ENCODE assay signal across 30 cellular contexts in genomic region chr22:46696225-46696518, GRCh38. TPM values are rescaled to one million over a fixed set of nuclear protein-coding genes. Genes with fewer than 3 reads are reported as not detected.
A peak's percentile ranks its signal among the peaks of the same experiment; 100 is the strongest.
DNase-seq lines count a peak whose midpoint lies in the region; ATAC-seq lines count a peak whose summit lies in the region.
"Had no signal": no experiment of that assay in that cellular context is flagged by ENCODE, and none has a peak within 500 bp of the region (broad histone marks: within the 10 kb centered on the region; RNA-seq: fewer than 3 reads in every experiment).

No MANE protein-coding gene starts in this region.

- peaks cover 0 to 1% (median 0%) of the 10 kb centered on the region in 11 donors for H3K9me3 Mint-ChIP-seq in naive thymus-derived CD4-positive, alpha-beta T cell
- H3K9me3 Mint-ChIP-seq: activated naive CD8-positive, alpha-beta T cell treated with anti-CD3 and anti-CD28 coated beads, Interleukin-2, amount 10 ng/mL, durations not matched to agents 7 days and 5 days; activated T-helper 17 cell treated with anti-CD3 and anti-CD28 coated beads, Interleukin-2, amount 50 U/mL, for 72 hours; HFFc6; stimulated activated memory B cell treated with anti-CD40 and anti-IgM and Interleukin-4, amounts not matched to agents 10 μg/mL and 1 μg/mL and 100 μg/mL, for 72 hours; T-helper 2 cell treated with Interferon-gamma antibody and Interleukin-4, amounts not matched to agents 5 μg/mL and 100 μg/mL, for 36 hours had no signal

- ATAC-seq in naive thymus-derived CD4-positive, alpha-beta T cell = peak; percentile 6
- no peak for ATAC-seq in GM18909 (IDR thresholded peaks at IDR 0.05; ENCODE audit: poor library complexity, unreplicated experiment)
- ATAC-seq: activated T-helper 17 cell treated with anti-CD3 and anti-CD28 coated beads, Interleukin-2, amount 50 U/mL, for 72 hours; body of pancreas; stimulated activated memory B cell treated with anti-CD40 and anti-IgM and Interleukin-4, amounts not matched to agents 10 μg/mL and 1 μg/mL and 100 μg/mL, for 72 hours had no signal

- H3K56ac ChIP-seq in mesendoderm (ENCODE audit: low read length) = no peak overlapping the region

- H4K5ac ChIP-seq in mesendoderm (ENCODE audit: low read length) = no peak overlapping the region

- CTCF ChIA-PET in naive thymus-derived CD4-positive, alpha-beta T cell (lab: Charles Lee) = no interaction called here

- POLR2A ChIA-PET in naive thymus-derived CD4-positive, alpha-beta T cell (lab: Charles Lee) = no interaction called here

- H3K4me2 ChIP-seq in mesendoderm (ENCODE audit: low read length) = no peak overlapping the region

- H2BK5ac ChIP-seq in mesendoderm (ENCODE audit: low read length) = no peak overlapping the region

- no peak overlapping the region for H3K27ac Mint-ChIP-seq in naive thymus-derived CD4-positive, alpha-beta T cell
- H3K27ac Mint-ChIP-seq: activated naive CD8-positive, alpha-beta T cell treated with anti-CD3 and anti-CD28 coated beads, Interleukin-2, amount 10 ng/mL, durations not matched to agents 7 days and 5 days; activated T-helper 17 cell treated with anti-CD3 and anti-CD28 coated beads, Interleukin-2, amount 50 U/mL, for 72 hours; B cell; HFFc6; stimulated activated memory B cell treated with anti-CD40 and anti-IgM and Interleukin-4, amounts not matched to agents 10 μg/mL and 1 μg/mL and 100 μg/mL, for 72 hours; T-helper 2 cell treated with Interferon-gamma antibody and Interleukin-4, amounts not matched to agents 5 μg/mL and 100 μg/mL, for 36 hours had no signal

- no peaks in the 10 kb centered on the region for H3K4me1 ChIP-seq in naive thymus-derived CD4-positive, alpha-beta T cell (ENCODE audit: control insufficient read depth in 2 of 2, insufficient read depth in 2 of 2, low read length in 2 of 2)
- no peaks in the 10 kb centered on the region for H3K4me1 ChIP-seq in mesendoderm (ENCODE audit: control insufficient read depth, low read depth, low read length)
- H3K4me1 ChIP-seq: body of pancreas, prostate gland had no signal

- intact Hi-C loops in naive thymus-derived CD4-positive, alpha-beta T cell (cut with micrococcal nuclease) = no loop called here

- no peaks in the 10 kb centered on the region for H3K27me3 ChIP-seq in naive thymus-derived CD4-positive, alpha-beta T cell (ENCODE audit: control insufficient read depth in 2 of 2, insufficient read depth in 2 of 2, low read length in 2 of 2)
- H3K27me3 ChIP-seq in mesendoderm (ENCODE audit: insufficient read depth, low read length, poor library complexity) = no peaks in the 10 kb centered on the region
- H3K27me3 ChIP-seq: body of pancreas, neutrophil had no signal

- H3K18ac ChIP-seq in mesendoderm (ENCODE audit: low read length) = no peak overlapping the region

- H3K79me2 ChIP-seq in mesendoderm (ENCODE audit: control insufficient read depth, insufficient read depth, low read length) = no peaks in the 10 kb centered on the region

- no peak overlapping the region for H2BK120ac ChIP-seq in mesendoderm (ENCODE audit: low read depth, low read length)

- peaks cover 0 to 23% (median 9%) of the 10 kb centered on the region in 5 donors for H3K36me3 Mint-ChIP-seq in naive thymus-derived CD4-positive, alpha-beta T cell

- DNase-seq in NCI-H2029 (lab: John Stamatoyannopoulos, UW) (peak; percentile 30), NCI-H2029 treated with DMSO at 0.1 percent for 48 hours (lab: John Stamatoyannopoulos, UW) (no peak), NCI-H146 (lab: John Stamatoyannopoulos, UW) (peak; percentile 85), SW480 (ENCODE audit: low spot score) (peak; percentile 28), mesendoderm (no peak)
- no peak for DNase-seq in naive thymus-derived CD4-positive, alpha-beta T cell
- DNase-seq in activated CD4-positive, alpha-beta T cell treated with anti-CD3 and anti-CD28 coated beads for 48 hours = no peak
- DNase-seq: activated CD4-positive, alpha-beta T cell treated with anti-CD3 and anti-CD28 coated beads, Interleukin-2, amount 50 U/mL, for 1 hour; activated naive CD8-positive, alpha-beta T cell treated with anti-CD3 and anti-CD28 coated beads, Interleukin-2, amount 10 ng/mL, durations not matched to agents 7 days and 5 days; body of pancreas; effector CD4-positive, alpha-beta T cell; foreskin melanocyte; HFFc6; hypothalamus; islet precursor cell; Karpas-422; mammary epithelial cell; NCI-H2227 treated with DMSO at 0.1 percent for 48 hours; NK-92 treated with Interleukin-12 subunit alpha and Interleukin-12 subunit beta, amount 100 ng/mL, for 24 hours; stimulated activated CD4-positive, alpha-beta T cell treated with anti-CD3 and anti-CD28 coated beads, Interleukin-2, amount 100 ng/mL, for 24 hours had no signal

- no CpG with 5 or more reads among the region's 11 CpGs for WGBS in mesendoderm (ENCODE audit: extremely low coverage, insufficient coverage, low lambda C conversion rate)

- peaks cover 14 to 89% (median 24%) of the 10 kb centered on the region in 3 experiments for H3K36me3 ChIP-seq in naive thymus-derived CD4-positive, alpha-beta T cell (ENCODE audit: control insufficient read depth in 2 of 3, insufficient read depth in 3 of 3, low read length in 3 of 3)
- H3K36me3 ChIP-seq in mesendoderm (ENCODE audit: control insufficient read depth, insufficient read depth, low read length) = peaks cover 20% of the 10 kb centered on the region

- no peak overlapping the region for H3K4ac ChIP-seq in mesendoderm (ENCODE audit: low read depth, low read length)

- no peak overlapping the region for H2AK5ac ChIP-seq in mesendoderm (ENCODE audit: low read length)

- H3K23ac ChIP-seq in mesendoderm (ENCODE audit: low read length) = no peak overlapping the region

- no peak overlapping the region for H3K4me3 ChIP-seq in naive thymus-derived CD4-positive, alpha-beta T cell (ENCODE audit: low read length)
- H3K4me3 ChIP-seq in mesendoderm (ENCODE audit: low read length) = no peak overlapping the region
- H3K4me3 ChIP-seq: body of pancreas, prostate gland, skin epidermis, thoracic aorta had no signal

- no peak overlapping the region for H2BK15ac ChIP-seq in mesendoderm (replicated peaks; ENCODE audit: low read depth)

- H4K8ac ChIP-seq in mesendoderm (ENCODE audit: low read depth, low read length) = no peak overlapping the region

- peaks cover 0 to 3% (median 0%) of the 10 kb centered on the region in 7 donors for H3K4me1 Mint-ChIP-seq in naive thymus-derived CD4-positive, alpha-beta T cell
- H3K4me1 Mint-ChIP-seq: activated naive CD8-positive, alpha-beta T cell treated with anti-CD3 and anti-CD28 coated beads, Interleukin-2, amount 10 ng/mL, durations not matched to agents 7 days and 5 days; activated T-helper 17 cell treated with anti-CD3 and anti-CD28 coated beads, Interleukin-2, amount 50 U/mL, for 72 hours; B cell; stimulated activated memory B cell treated with anti-CD40 and anti-IgM and Interleukin-4, amounts not matched to agents 10 μg/mL and 1 μg/mL and 100 μg/mL, for 72 hours had no signal

- no peak overlapping the region for H3K4me3 Mint-ChIP-seq in naive thymus-derived CD4-positive, alpha-beta T cell
- H3K4me3 Mint-ChIP-seq: activated naive CD8-positive, alpha-beta T cell treated with anti-CD3 and anti-CD28 coated beads, Interleukin-2, amount 10 ng/mL, durations not matched to agents 7 days and 5 days; activated T-helper 17 cell treated with anti-CD3 and anti-CD28 coated beads, Interleukin-2, amount 50 U/mL, for 72 hours; B cell; HFFc6; stimulated activated memory B cell treated with anti-CD40 and anti-IgM and Interleukin-4, amounts not matched to agents 10 μg/mL and 1 μg/mL and 100 μg/mL, for 72 hours; T-helper 2 cell treated with Interferon-gamma antibody and Interleukin-4, amounts not matched to agents 5 μg/mL and 100 μg/mL, for 36 hours had no signal

- H3K79me1 ChIP-seq in mesendoderm (ENCODE audit: low read length) = no peaks in the 10 kb centered on the region

- no peaks in the 10 kb centered on the region for H3K27me3 Mint-ChIP-seq in naive thymus-derived CD4-positive, alpha-beta T cell
- H3K27me3 Mint-ChIP-seq: activated naive CD8-positive, alpha-beta T cell treated with anti-CD3 and anti-CD28 coated beads, Interleukin-2, amount 10 ng/mL, durations not matched to agents 7 days and 5 days; activated T-helper 17 cell treated with anti-CD3 and anti-CD28 coated beads, Interleukin-2, amount 50 U/mL, for 72 hours; B cell; stimulated activated memory B cell treated with anti-CD40 and anti-IgM and Interleukin-4, amounts not matched to agents 10 μg/mL and 1 μg/mL and 100 μg/mL, for 72 hours had no signal

- no peak overlapping the region for H3K9ac ChIP-seq in mesendoderm (ENCODE audit: low read length)

- no peaks in the 10 kb centered on the region for H3K9me3 ChIP-seq in naive thymus-derived CD4-positive, alpha-beta T cell (ENCODE audit: control insufficient read depth in 2 of 3, low read length in 3 of 3)
- H3K9me3 ChIP-seq: body of pancreas, neutrophil, prostate gland, thoracic aorta had no signal

- H3K27ac ChIP-seq in naive thymus-derived CD4-positive, alpha-beta T cell (ENCODE audit: low read depth, low read length) = no peak overlapping the region
- no peak overlapping the region for H3K27ac ChIP-seq in mesendoderm (ENCODE audit: low read depth, low read length)
- H3K27ac ChIP-seq: body of pancreas, neutrophil, prostate gland, thoracic aorta, VCaP had no signal

RNA-seq across cellular contexts. Expression of gene CERK, which starts 41.9 kb away (rescaled TPM):
- total RNA-seq in naive thymus-derived CD4-positive, alpha-beta T cell = 100 to 1,000 TPM in 2 of 5 experiments, 10 to 100 TPM in 3; 55.8 to 138 (median 72.4) TPM
- polyA plus RNA-seq in naive thymus-derived CD4-positive, alpha-beta T cell = 10 to 100 TPM; 40.4 to 66.7 TPM
- polyA plus RNA-seq in mesendoderm (2013, experiment 1 of 2) = 26.7 TPM
- 26.7 TPM for polyA plus RNA-seq in mesendoderm (2013, experiment 2 of 2)

Comparison
In these comparisons a context has a peak if more than half of its experiments do, and no peak if none do; other contexts are left out.
1. DNase-seq: peak in NCI-H2029 (single experiment), NCI-H146 (single experiment) and SW480 (single experiment); none in NCI-H2029 treated with DMSO at 0.1 percent for 48 hours (single experiment), naive thymus-derived CD4-positive, alpha-beta T cell (0 of 9), activated CD4-positive, alpha-beta T cell treated with anti-CD3 and anti-CD28 coated beads for 48 hours (single experiment) and mesendoderm (single experiment).